ENCODE assay signal across 10 cellular contexts in genomic region chr5:159459951-159460538, GRCh38.
DNase-seq lines count a peak whose midpoint lies in the region; ATAC-seq and TF ChIP-seq lines count a peak whose summit lies in the region.
"Had no signal": no experiment of that assay in that cellular context is flagged by ENCODE, and none has a peak within 500 bp of the region (broad histone marks: within the 10 kb centered on the region; RNA-seq: fewer than 3 reads in every experiment).

No MANE protein-coding gene starts in this region.

- H3K27me3 Mint-ChIP-seq in CD4-positive, alpha-beta memory T cell, result peaks cover 0 to 4% of the 10 kb centered on the region in 2 donors

- POLR2A ChIA-PET in CD4-positive, alpha-beta memory T cell (lab: Charles Lee; ENCODE audit: partially characterized antibody), result no interaction called here

- CTCF ChIA-PET in CD4-positive, alpha-beta memory T cell (lab: Charles Lee; ENCODE audit: partially characterized antibody), result no interaction called here

- intact Hi-C loops in CD4-positive, alpha-beta memory T cell (cut with micrococcal nuclease), result no loop called here

- H3K27ac Mint-ChIP-seq in CD4-positive, alpha-beta memory T cell, result peak overlapping the region in 2 of 7 donors; percentile 31 to 55
- H3K27ac Mint-ChIP-seq: neural progenitor cell had no signal

- peaks cover 15 to 30% (median 17%) of the 10 kb centered on the region in 4 donors for H3K4me1 Mint-ChIP-seq in CD4-positive, alpha-beta memory T cell

- H3K36me3 Mint-ChIP-seq in CD4-positive, alpha-beta memory T cell, result no peaks in the 10 kb centered on the region
- H3K36me3 Mint-ChIP-seq: neural progenitor cell had no signal

- no peaks in the 10 kb centered on the region for H4K20me1 ChIP-seq in OCI-LY3 (ENCODE audit: insufficient read depth, low read length)

- peak overlapping the region; percentile 9; the same call in 1 of the 2 replicates for H3K4me3 ChIP-seq in OCI-LY3 (ENCODE audit: low read length)
- no peak overlapping the region for H3K4me3 ChIP-seq in CD4-positive, alpha-beta memory T cell (ENCODE audit: low read length in 2 of 2)
- H3K4me3 ChIP-seq: neural progenitor cell had no signal

- no peaks in the 10 kb centered on the region for H3K9me3 ChIP-seq in OCI-LY3 (ENCODE audit: insufficient read depth, low read length)
- H3K9me3 ChIP-seq in CD4-positive, alpha-beta memory T cell (ENCODE audit: control insufficient read depth in 1 of 2, low read length in 2 of 2), result no peaks in the 10 kb centered on the region

- H3K4me1 ChIP-seq in OCI-LY3 (ENCODE audit: low read length) (peaks cover 67% of the 10 kb centered on the region), foreskin keratinocyte (peaks cover 3% of the 10 kb centered on the region)
- H3K4me1 ChIP-seq in CD4-positive, alpha-beta memory T cell (ENCODE audit: insufficient read depth, low read length), result peaks cover 8% of the 10 kb centered on the region

- H3K79me2 ChIP-seq in OCI-LY3 (ENCODE audit: low read length), result peaks cover 16% of the 10 kb centered on the region

- H3K27ac ChIP-seq in OCI-LY3 (ENCODE audit: low read length), result peak overlapping the region; percentile 99
- no peak overlapping the region for H3K27ac ChIP-seq in foreskin keratinocyte
- no peak overlapping the region for H3K27ac ChIP-seq in CD4-positive, alpha-beta memory T cell (ENCODE audit: low read depth, low read length)
- H3K27ac ChIP-seq: neural progenitor cell had no signal

- no peaks in the 10 kb centered on the region for H3K27me3 ChIP-seq in OCI-LY3 (ENCODE audit: low read depth, low read length)
- peaks cover 15% of the 10 kb centered on the region for H3K27me3 ChIP-seq in foreskin keratinocyte
- no peaks in the 10 kb centered on the region for H3K27me3 ChIP-seq in CD4-positive, alpha-beta memory T cell (ENCODE audit: insufficient read depth, low read length)
- H3K27me3 ChIP-seq: neural progenitor cell had no signal

- DNase-seq in DMS53 (lab: John Stamatoyannopoulos, UW) (peak; percentile 78), foreskin keratinocyte (no peak), hippocampal formation (lab: John Stamatoyannopoulos, UW) (no peak), NCI-H345 (lab: John Stamatoyannopoulos, UW) (no peak), NCI-H1436 treated with DMSO at 0.1 percent for 48 hours (lab: John Stamatoyannopoulos, UW) (no peak)
- no peak for DNase-seq in CD4-positive, alpha-beta memory T cell
- DNase-seq: activated naive CD4-positive, alpha-beta T cell had no signal

- no peak overlapping the region for H3K4me3 Mint-ChIP-seq in CD4-positive, alpha-beta memory T cell
- H3K4me3 Mint-ChIP-seq: neural progenitor cell had no signal

- no peak for TF ChIP-seq CTCF in OCI-LY3 (IDR thresholded peaks at IDR 0.05; ENCODE audit: low read depth, low read length)
- TF ChIP-seq CTCF in foreskin keratinocyte (conservative IDR thresholded peaks at IDR 0.05), result no peak

- peak overlapping the region; percentile 97 for H3K9ac ChIP-seq in OCI-LY3 (ENCODE audit: low read length)
- H3K9ac ChIP-seq: neural progenitor cell had no signal

- H3K4me2 ChIP-seq in OCI-LY3 (ENCODE audit: low read length), result peak overlapping the region; percentile 81
- H3K4me2 ChIP-seq: neural progenitor cell had no signal

- H2AFZ ChIP-seq in OCI-LY3 (ENCODE audit: low read depth, low read length), result no peak overlapping the region
- H2AFZ ChIP-seq: neural progenitor cell had no signal

- no peaks in the 10 kb centered on the region for H3K9me3 Mint-ChIP-seq in CD4-positive, alpha-beta memory T cell
- H3K9me3 Mint-ChIP-seq: neural progenitor cell had no signal

- ATAC-seq in GM21717 (IDR thresholded peaks at IDR 0.05; ENCODE audit: unreplicated experiment) (peak; percentile 13), foreskin keratinocyte (peak; percentile 23)

- H3K36me3 ChIP-seq in OCI-LY3 (replicated peaks; ENCODE audit: low read depth, low read length), result peaks cover 14% of the 10 kb centered on the region
- H3K36me3 ChIP-seq in CD4-positive, alpha-beta memory T cell (ENCODE audit: insufficient read depth, low read length), result no peaks in the 10 kb centered on the region
- H3K36me3 ChIP-seq: neural progenitor cell had no signal
